In genomic region chr1:243270097-243270864, GRCh38 we compare ENCODE assay signal across 19 cellular contexts. TPM values are rescaled to one million over a fixed set of nuclear protein-coding genes. Genes with fewer than 3 reads are reported as not detected.
DNase-seq lines count a peak whose midpoint lies in the region; ATAC-seq and TF ChIP-seq lines count a peak whose summit lies in the region.
"Had no signal": no experiment of that assay in that cellular context is flagged by ENCODE, and none has a peak within 500 bp of the region (broad histone marks: within the 10 kb centered on the region; RNA-seq: fewer than 3 reads in every experiment).

No MANE protein-coding gene starts in this region.

- peak overlapping the region; percentile 78 for H3K27ac ChIP-seq in brain microvascular endothelial cell
- no peak overlapping the region for H3K27ac ChIP-seq in gastrocnemius medialis
- H3K27ac ChIP-seq: C4-2B, SK-N-MC, tibial artery had no signal

- H3K4me3 ChIP-seq in Caco-2 (ENCODE audit: low read depth, low read length) (no peak overlapping the region), brain microvascular endothelial cell (ENCODE audit: low read depth, low read length) (no peak overlapping the region), gastrocnemius medialis (no peak overlapping the region)
- H3K4me3 ChIP-seq: SK-N-MC, skin epidermis, tibial artery had no signal

- H3K4me3 Mint-ChIP-seq in Caco-2 (ENCODE audit: unreplicated experiment) = no peak overlapping the region
- H3K4me3 Mint-ChIP-seq in activated CD8-positive, alpha-beta T cell treated with anti-CD3 and anti-CD28 coated beads for 36 hours = no peak overlapping the region
- H3K4me3 Mint-ChIP-seq: activated T-helper 1 cell treated with anti-CD3 and anti-CD28 coated beads, Interleukin-12 subunit alpha, Interleukin-12 subunit beta, Interleukin-2, Interleukin-4 antibody, amounts not matched to agents 30 ng/mL and 10 ng/mL and 1 ng/mL, durations not matched to agents 14 hours and 24 hours and 36 hours; effector memory CD8-positive, alpha-beta T cell had no signal

- H3K36me3 ChIP-seq in Caco-2 (ENCODE audit: control insufficient read depth, insufficient read depth, low read length) (no peaks in the 10 kb centered on the region; the same call in 1 of the 2 replicates), brain microvascular endothelial cell (replicated peaks) (peaks cover 10% of the 10 kb centered on the region), gastrocnemius medialis (peaks cover 0 to 35% of the 10 kb centered on the region in 2 donors)

- no peaks in the 10 kb centered on the region for H3K27me3 Mint-ChIP-seq in Caco-2 (ENCODE audit: insufficient read depth, unreplicated experiment)
- no peaks in the 10 kb centered on the region for H3K27me3 Mint-ChIP-seq in activated CD8-positive, alpha-beta T cell treated with anti-CD3 and anti-CD28 coated beads for 36 hours
- H3K27me3 Mint-ChIP-seq: effector memory CD8-positive, alpha-beta T cell had no signal

- TF ChIP-seq CTCF in Caco-2 (IDR thresholded peaks at IDR 0.05; ENCODE audit: insufficient read depth in 1 of 2, low read depth in 1 of 2, low read length in 1 of 2, severe bottlenecking in 1 of 2, unreplicated experiment in 1 of 2) (no peak), brain microvascular endothelial cell (IDR thresholded peaks at IDR 0.05; ENCODE audit: low read depth, low read length, missing control alignments) (no peak), gastrocnemius medialis (IDR thresholded peaks at IDR 0.05 in 4 of 5, conservative IDR thresholded peaks at IDR 0.05 in 1 of 5) (no peak)
- no peak for TF ChIP-seq CTCF in activated CD8-positive, alpha-beta T cell treated with anti-CD3 and anti-CD28 coated beads for 36 hours (IDR thresholded peaks at IDR 0.05)

- intact Hi-C loops in Caco-2 (cut with micrococcal nuclease; ENCODE audit: unreplicated experiment) (no loop called here), gastrocnemius medialis (cut with DNase I; ENCODE audit: low total_unique reads) (no loop called here)
- intact Hi-C loops in activated CD8-positive, alpha-beta T cell treated with anti-CD3 and anti-CD28 coated beads for 36 hours (cut with micrococcal nuclease) = no loop called here

- CTCF ChIA-PET in Caco-2 (lab: Charles Lee) = no interaction called here
- CTCF ChIA-PET in activated CD8-positive, alpha-beta T cell treated with anti-CD3 and anti-CD28 coated beads for 36 hours (lab: Charles Lee) = no interaction called here

- peaks cover 52% of the 10 kb centered on the region for H3K4me1 ChIP-seq in Caco-2
- H3K4me1 ChIP-seq in gastrocnemius medialis = peaks cover 0 to 3% of the 10 kb centered on the region in 2 donors

- no peaks in the 10 kb centered on the region for H3K27me3 ChIP-seq in Caco-2 (replicated peaks; ENCODE audit: control insufficient read depth, insufficient read depth, low read length)
- no peaks in the 10 kb centered on the region for H3K27me3 ChIP-seq in brain microvascular endothelial cell (replicated peaks)
- H3K27me3 ChIP-seq in gastrocnemius medialis = no peaks in the 10 kb centered on the region
- H3K27me3 ChIP-seq: tibial artery had no signal

- H3K36me3 Mint-ChIP-seq in Caco-2 (ENCODE audit: insufficient read depth, unreplicated experiment) = peaks cover 16% of the 10 kb centered on the region
- H3K36me3 Mint-ChIP-seq in activated CD8-positive, alpha-beta T cell treated with anti-CD3 and anti-CD28 coated beads for 36 hours (ENCODE audit: low read depth) = peaks cover 31% of the 10 kb centered on the region

- no peak for DNase-seq in Caco-2
- DNase-seq in OCI-M1 (lab: John Stamatoyannopoulos, UW) = peak; percentile 63
- no peak for DNase-seq in brain microvascular endothelial cell
- peak; percentile 18 for DNase-seq in midbrain (lab: John Stamatoyannopoulos, UW)
- no peak for DNase-seq in gastrocnemius medialis
- DNase-seq in iPS-NIHi7 (ENCODE audit: extremely low spot score) = no peak
- no peak for DNase-seq in activated CD8-positive, alpha-beta T cell treated with anti-CD3 and anti-CD28 coated beads for 36 hours
- DNase-seq: central memory CD4-positive, alpha-beta T cell; DND-41; effector memory CD8-positive, alpha-beta T cell; left cardiac atrium; NCI-H187 treated with DMSO at 0.1 percent for 48 hours; NCI-H510A treated with DMSO at 0.1 percent for 48 hours; tibial artery had no signal

- H3K27ac Mint-ChIP-seq in Caco-2 (ENCODE audit: unreplicated experiment) = peak overlapping the region; percentile 88
- no peak overlapping the region for H3K27ac Mint-ChIP-seq in activated CD8-positive, alpha-beta T cell treated with anti-CD3 and anti-CD28 coated beads for 36 hours
- H3K27ac Mint-ChIP-seq: activated T-helper 1 cell treated with anti-CD3 and anti-CD28 coated beads, Interleukin-12 subunit alpha, Interleukin-12 subunit beta, Interleukin-2, Interleukin-4 antibody, amounts not matched to agents 30 ng/mL and 10 ng/mL and 1 ng/mL, durations not matched to agents 14 hours and 24 hours and 36 hours had no signal

- TF ChIP-seq POLR2A in gastrocnemius medialis (IDR thresholded peaks at IDR 0.05) = no peak

- POLR2A ChIA-PET in Caco-2 (lab: Charles Lee) = interaction anchor here (0.7 kb wide), 1 partner anchor 1419 kb away, joined by 3 read pairs; no protein-coding TSS in a partner anchor
- POLR2A ChIA-PET in activated CD8-positive, alpha-beta T cell treated with anti-CD3 and anti-CD28 coated beads for 36 hours (lab: Charles Lee) = interaction anchor here (0.6 kb wide), 1 partner anchor 17 kb away, joined by 3 read pairs; no protein-coding TSS in a partner anchor

- ATAC-seq in GM19023 (IDR thresholded peaks at IDR 0.05; ENCODE audit: unreplicated experiment) (no peak), gastrocnemius medialis (no peak)
- no peak for ATAC-seq in activated CD8-positive, alpha-beta T cell treated with anti-CD3 and anti-CD28 coated beads for 36 hours
- ATAC-seq: effector memory CD8-positive, alpha-beta T cell had no signal

- no peaks in the 10 kb centered on the region for H3K9me3 ChIP-seq in Caco-2
- H3K9me3 ChIP-seq in gastrocnemius medialis = no peaks in the 10 kb centered on the region
- H3K9me3 ChIP-seq: tibial artery had no signal

- no TSS peak for BruUV-seq in Caco-2 (replicated peaks; lab: Mats Ljungman, UMichigan)

- in situ Hi-C loops in brain microvascular endothelial cell (cut with HindIII; ENCODE audit: low pct_ligation_motif_present, low sequenced_read_pairs) = no loop called here
- in situ Hi-C loops in gastrocnemius medialis (cut with MboI; ENCODE audit: low sequenced_read_pairs in 4 of 4) = loop anchor here in 2 of 4 donors (25.0 kb wide), 2 partner anchors 1567 to 1592 kb away; partner anchors contain the start of genes COX20 (in 1 of the 2) and HNRNPU (in 1 of the 2)

- peaks cover 26% of the 10 kb centered on the region for H3K4me1 Mint-ChIP-seq in Caco-2 (ENCODE audit: low read depth, unreplicated experiment)
- H3K4me1 Mint-ChIP-seq in activated CD8-positive, alpha-beta T cell treated with anti-CD3 and anti-CD28 coated beads for 36 hours (ENCODE audit: low read depth) = peaks cover 18% of the 10 kb centered on the region

- no peaks in the 10 kb centered on the region for H3K9me3 Mint-ChIP-seq in Caco-2 (ENCODE audit: unreplicated experiment)
- H3K9me3 Mint-ChIP-seq in activated CD8-positive, alpha-beta T cell treated with anti-CD3 and anti-CD28 coated beads for 36 hours = no peaks in the 10 kb centered on the region
- H3K9me3 Mint-ChIP-seq: activated T-helper 1 cell treated with anti-CD3 and anti-CD28 coated beads, Interleukin-12 subunit alpha, Interleukin-12 subunit beta, Interleukin-2, Interleukin-4 antibody, amounts not matched to agents 30 ng/mL and 10 ng/mL and 1 ng/mL, durations not matched to agents 14 hours and 24 hours and 36 hours; effector memory CD8-positive, alpha-beta T cell had no signal

RNA-seq across cellular contexts. Expression of gene SDCCAG8, which starts 14.4 kb away (rescaled TPM):
- 20.0 and 23.0 TPM in 2 replicates for total RNA-seq in Caco-2 (2022)
- total RNA-seq in gastrocnemius medialis = 10 to 100 TPM; 12.3 to 33.9 (median 26.1) TPM
- total RNA-seq in activated CD8-positive, alpha-beta T cell treated with anti-CD3 and anti-CD28 coated beads for 36 hours = 10 to 100 TPM; 22.4 to 22.6 TPM

RNA-seq across cellular contexts. Expression of gene CEP170, which starts 15.2 kb away (rescaled TPM):
- total RNA-seq in Caco-2 (2022) (22.4 and 32.4 TPM in 2 replicates), gastrocnemius medialis (10 to 100 TPM; 13.8 to 36.9 (median 31.1) TPM)
- 10 to 100 TPM; 37.5 to 45.7 TPM for total RNA-seq in activated CD8-positive, alpha-beta T cell treated with anti-CD3 and anti-CD28 coated beads for 36 hours

Comparison
In these comparisons a context has a peak if more than half of its experiments do, and no peak if none do; other contexts are left out.
1. DNase-seq: peak in OCI-M1 (single experiment) and midbrain (single experiment); none in Caco-2 (0 of 2), brain microvascular endothelial cell (single experiment), gastrocnemius medialis (0 of 2), iPS-NIHi7 (single experiment) and activated CD8-positive, alpha-beta T cell treated with anti-CD3 and anti-CD28 coated beads for 36 hours (single experiment).